Comparison of ENCODE assay signal across 8 cellular contexts in genomic region chr2:42493468-42493884, GRCh38. TPM values are rescaled to one million over a fixed set of nuclear protein-coding genes. Genes with fewer than 3 reads are reported as not detected.
A peak's percentile ranks its signal among the peaks of the same experiment; 100 is the strongest.
DNase-seq lines count a peak whose midpoint lies in the region; ATAC-seq lines count a peak whose summit lies in the region.
"Had no signal": no experiment of that assay in that cellular context is flagged by ENCODE, and none has a peak within 500 bp of the region (broad histone marks: within the 10 kb centered on the region; RNA-seq: fewer than 3 reads in every experiment).

No MANE protein-coding gene starts in this region.

- peak; percentile 4 for ATAC-seq in GM19328 (IDR thresholded peaks at IDR 0.05; ENCODE audit: unreplicated experiment)

- H3K4me3 ChIP-seq in HUES64 (ENCODE audit: low read length) = peak overlapping the region; percentile 71
- H3K4me3 ChIP-seq in esophagus (ENCODE audit: low read depth in 1 of 2, low read length in 2 of 2) = peak overlapping the region; percentile 50 to 56
- H3K4me3 ChIP-seq in skeletal muscle satellite cell (ENCODE audit: low read length) = peak overlapping the region; percentile 71

- H3K27me3 ChIP-seq in HUES64 (ENCODE audit: insufficient read depth, low read length) (peaks cover 30% of the 10 kb centered on the region), esophagus (ENCODE audit: control insufficient read depth in 1 of 2, insufficient read depth in 2 of 2, low read length in 2 of 2) (peaks cover 0 to 11% of the 10 kb centered on the region in 2 donors), skeletal muscle satellite cell (ENCODE audit: control insufficient read depth, insufficient read depth, low read length) (peaks cover 58% of the 10 kb centered on the region)

- H3K9ac ChIP-seq in HUES64 (ENCODE audit: low read depth, low read length) (peak overlapping the region; percentile 79), skeletal muscle satellite cell (ENCODE audit: low read depth, low read length) (no peak overlapping the region)

- H3K36me3 ChIP-seq in HUES64 (ENCODE audit: insufficient read depth, low read length) (no peaks in the 10 kb centered on the region; the same call in 1 of the 2 replicates), esophagus (ENCODE audit: control insufficient read depth in 2 of 2, insufficient read depth in 2 of 2, low read length in 1 of 2) (no peaks in the 10 kb centered on the region), skeletal muscle satellite cell (ENCODE audit: insufficient read depth, low read length) (no peaks in the 10 kb centered on the region)

- under 1% methylated on average over 59 of the region's 59 CpGs for WGBS in HUES64
- 2 to 5% methylated on average over 17 to 59 of the region's 59 CpGs for WGBS in esophagus, 2 donors

- DNase-seq in HuH-7 (ENCODE audit: low spot score) = no peak
- DNase-seq in posterior cingulate gyrus = no peak
- DNase-seq in iPS-NIHi7 (ENCODE audit: extremely low spot score) = no peak

- intact Hi-C loops in posterior cingulate gyrus (cut with DNase I) = no loop called here

- H3K4me1 ChIP-seq in HUES64 (ENCODE audit: insufficient read depth, low read length) (peaks cover 31% of the 10 kb centered on the region), esophagus (ENCODE audit: control insufficient read depth in 2 of 2, insufficient read depth in 2 of 2, low read length in 1 of 2) (peaks cover 4 to 5% of the 10 kb centered on the region in 2 donors), skeletal muscle satellite cell (ENCODE audit: control insufficient read depth, insufficient read depth, low read length) (peaks cover 9% of the 10 kb centered on the region)

- peak overlapping the region; percentile 87 for H3K4me2 ChIP-seq in skeletal muscle satellite cell (ENCODE audit: low read length)

- no peaks in the 10 kb centered on the region for H3K9me3 ChIP-seq in HUES64 (ENCODE audit: insufficient read depth, low read depth, low read length)
- peaks cover 0 to 10% of the 10 kb centered on the region in 2 donors for H3K9me3 ChIP-seq in esophagus (ENCODE audit: control insufficient read depth in 2 of 2, insufficient read depth in 1 of 2, low read depth in 1 of 2, low read length in 1 of 2)
- H3K9me3 ChIP-seq in skeletal muscle satellite cell (replicated peaks; ENCODE audit: low read length) = no peaks in the 10 kb centered on the region

- H3K27ac ChIP-seq in HUES64 (ENCODE audit: low read depth, low read length) (peak overlapping the region; percentile 58; the same call in 1 of the 2 replicates), esophagus (ENCODE audit: low read depth in 2 of 2, low read length in 1 of 2) (no peak overlapping the region)

RNA-seq across cellular contexts. Expression of gene KCNG3, which starts 0.3 kb away (rescaled TPM):
- polyA plus RNA-seq in HUES64 (2013, experiment 1 of 2) = 2.7 TPM
- polyA plus RNA-seq in HUES64 (2013, experiment 2 of 2) = 2.2 TPM
- under 1 TPM; 0.02 to 0.04 TPM for polyA plus RNA-seq in esophagus
- total RNA-seq in skeletal muscle satellite cell (2012; rRNA removed) = under 0.01 TPM in 1 of 2 replicates, not detected in the other
- total RNA-seq: T-helper 2 cell treated with Interferon-gamma antibody and Interleukin-4, amounts not matched to agents 100 ng/mL and 5 ng/mL, for 36 hours had no signal
